ENCODE assay signal across 31 cellular contexts in genomic region chr6:88223298-88223697, GRCh38. TPM values are rescaled to one million over a fixed set of nuclear protein-coding genes. Genes with fewer than 3 reads are reported as not detected.
"Had no signal": no experiment of that assay in that cellular context is flagged by ENCODE, and none has a peak within 500 bp of the region (broad histone marks: within the 10 kb centered on the region; RNA-seq: fewer than 3 reads in every experiment).

No MANE protein-coding gene starts in this region.

- H3K4me1 ChIP-seq: colonic mucosa, esophagus muscularis mucosa, esophagus squamous epithelium, foreskin keratinocyte, gastrocnemius medialis, gastroesophageal sphincter, heart left ventricle, heart right ventricle had no signal

- H3K27me3 ChIP-seq: colonic mucosa, dorsolateral prefrontal cortex, esophagus muscularis mucosa, esophagus squamous epithelium, foreskin keratinocyte, gastrocnemius medialis, gastroesophageal sphincter, heart left ventricle, heart right ventricle had no signal

- ATAC-seq: effector memory CD8-positive, alpha-beta T cell; esophagus mucosa; foreskin keratinocyte; gastrocnemius medialis; gastroesophageal sphincter; heart left ventricle; heart right ventricle had no signal

- H3K4me3 ChIP-seq: colonic mucosa, coronary artery, dorsolateral prefrontal cortex, esophagus muscularis mucosa, esophagus squamous epithelium, gastrocnemius medialis, gastroesophageal sphincter, heart left ventricle, heart right ventricle had no signal

- DNase-seq: colonic mucosa; cortex of kidney; dermis blood vessel endothelial cell; dorsolateral prefrontal cortex; effector CD4-positive, alpha-beta T cell; effector CD8-positive, alpha-beta T cell; effector memory CD4-positive, alpha-beta T cell; effector memory CD8-positive, alpha-beta T cell; endodermal cell; erythroblast; esophagus squamous epithelium; foreskin fibroblast; foreskin keratinocyte; foreskin melanocyte; gastrocnemius medialis; glutamatergic neuron; head of caudate nucleus; heart left ventricle; heart right ventricle had no signal

- H3K27ac ChIP-seq: colonic mucosa, coronary artery, dorsolateral prefrontal cortex, epithelial cell of prostate, esophagus muscularis mucosa, esophagus squamous epithelium, foreskin keratinocyte, gastrocnemius medialis, gastroesophageal sphincter, heart left ventricle, heart right ventricle had no signal

- FAIRE-seq: colon, endometrium, endothelial cell of umbilical vein, frontal cortex had no signal

- H3K9me3 ChIP-seq: colonic mucosa, esophagus muscularis mucosa, esophagus squamous epithelium, gastrocnemius medialis, gastroesophageal sphincter had no signal

- H3K36me3 ChIP-seq: colonic mucosa, esophagus muscularis mucosa, esophagus squamous epithelium, gastrocnemius medialis, gastroesophageal sphincter, heart left ventricle, heart right ventricle had no signal

RNA-seq across cellular contexts. Expression of gene CNR1, which starts 57.2 kb away (rescaled TPM):
- total RNA-seq: dermis blood vessel endothelial cell, endothelial cell of umbilical vein, fibroblast of lung, fibroblast of villous mesenchyme, foreskin keratinocyte, glomerular endothelial cell had no signal
- polyA plus RNA-seq: fibroblast of lung, foreskin keratinocyte had no signal
